Comparison of ENCODE assay signal across 1 cellular context in the genomic region with DNA sequence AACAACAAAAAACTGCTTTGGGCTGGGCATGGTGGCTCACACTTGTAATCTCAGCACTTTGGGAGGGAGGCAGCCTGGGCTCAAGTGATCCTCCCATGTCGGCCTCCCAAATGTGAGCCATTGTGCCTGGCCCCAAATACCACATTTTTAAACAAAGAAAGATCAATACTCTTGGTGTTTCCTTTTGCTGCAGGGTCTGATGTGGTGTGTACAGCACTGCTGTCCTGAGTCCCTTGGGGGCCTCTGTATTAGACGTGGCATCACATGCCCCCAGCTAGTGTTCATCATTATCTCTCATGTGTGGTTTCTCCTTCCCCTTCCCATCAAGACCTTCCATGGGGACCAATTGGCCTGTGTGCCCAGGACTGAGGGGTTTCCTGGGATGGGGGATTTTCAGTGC.
A peak's percentile ranks its signal among the peaks of the same experiment; 100 is the strongest.
TF ChIP-seq lines count a peak whose summit lies in the region.

No MANE protein-coding gene starts in this region.

TF ChIP-seq in HepG2, 621 proteins besides CTCF, POLR2A, EP300 and RAD21:
- TF ChIP-seq, protein P1, sequence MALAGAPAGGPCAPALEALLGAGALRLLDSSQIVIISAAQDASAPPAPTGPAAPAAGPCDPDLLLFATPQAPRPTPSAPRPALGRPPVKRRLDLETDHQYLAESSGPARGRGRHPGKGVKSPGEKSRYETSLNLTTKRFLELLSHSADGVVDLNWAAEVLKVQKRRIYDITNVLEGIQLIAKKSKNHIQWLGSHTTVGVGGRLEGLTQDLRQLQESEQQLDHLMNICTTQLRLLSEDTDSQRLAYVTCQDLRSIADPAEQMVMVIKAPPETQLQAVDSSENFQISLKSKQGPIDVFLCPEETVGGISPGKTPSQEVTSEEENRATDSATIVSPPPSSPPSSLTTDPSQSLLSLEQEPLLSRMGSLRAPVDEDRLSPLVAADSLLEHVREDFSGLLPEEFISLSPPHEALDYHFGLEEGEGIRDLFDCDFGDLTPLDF (CRISPR knock-in tag; IDR thresholded peaks at IDR 0.05): no peak
- 0 out of 2 replicates have a peak, but pooled peaks have one; percentile 52 for TF ChIP-seq ONECUT2 (CRISPR knock-in tag; IDR thresholded peaks at IDR 0.05)
- no peak for TF ChIP-seq DPF2 (CRISPR knock-in tag; IDR thresholded peaks at IDR 0.05; ENCODE audit: borderline replicate concordance, low read depth)
- TF ChIP-seq ZNF317 (CRISPR knock-in tag; IDR thresholded peaks at IDR 0.05): no peak
- TF ChIP-seq ATF7 (IDR thresholded peaks at IDR 0.05): no peak
- no peak for TF ChIP-seq ATF7 (CRISPR knock-in tag; IDR thresholded peaks at IDR 0.05)
- TF ChIP-seq ZNF883 (CRISPR knock-in tag; IDR thresholded peaks at IDR 0.05; ENCODE audit: not compliant biosample characterization): no peak
- no peak for TF ChIP-seq ZNF296 (CRISPR knock-in tag; conservative IDR thresholded peaks at IDR 0.05)
- TF ChIP-seq SOX13 (IDR thresholded peaks at IDR 0.05): no peak
- 0 out of 4 replicates have a peak, but pooled peaks of 1 of the 2 experiments have one; percentile 17 for TF ChIP-seq SOX13 (CRISPR knock-in tag; conservative IDR thresholded peaks at IDR 0.05 in 1 of 2, IDR thresholded peaks at IDR 0.05 in 1 of 2)
- TF ChIP-seq, protein P2, sequence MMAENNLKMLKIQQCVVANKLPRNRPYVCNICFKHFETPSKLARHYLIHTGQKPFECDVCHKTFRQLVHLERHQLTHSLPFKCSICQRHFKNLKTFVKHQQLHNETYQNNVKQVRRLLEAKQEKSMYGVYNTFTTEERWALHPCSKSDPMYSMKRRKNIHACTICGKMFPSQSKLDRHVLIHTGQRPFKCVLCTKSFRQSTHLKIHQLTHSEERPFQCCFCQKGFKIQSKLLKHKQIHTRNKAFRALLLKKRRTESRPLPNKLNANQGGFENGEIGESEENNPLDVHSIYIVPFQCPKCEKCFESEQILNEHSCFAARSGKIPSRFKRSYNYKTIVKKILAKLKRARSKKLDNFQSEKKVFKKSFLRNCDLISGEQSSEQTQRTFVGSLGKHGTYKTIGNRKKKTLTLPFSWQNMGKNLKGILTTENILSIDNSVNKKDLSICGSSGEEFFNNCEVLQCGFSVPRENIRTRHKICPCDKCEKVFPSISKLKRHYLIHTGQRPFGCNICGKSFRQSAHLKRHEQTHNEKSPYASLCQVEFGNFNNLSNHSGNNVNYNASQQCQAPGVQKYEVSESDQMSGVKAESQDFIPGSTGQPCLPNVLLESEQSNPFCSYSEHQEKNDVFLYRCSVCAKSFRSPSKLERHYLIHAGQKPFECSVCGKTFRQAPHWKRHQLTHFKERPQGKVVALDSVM (CRISPR knock-in tag; IDR thresholded peaks at IDR 0.05): peak; percentile 47; the same call in 1 of the 2 replicates
- no peak for TF ChIP-seq ZSCAN30 (CRISPR knock-in tag; IDR thresholded peaks at IDR 0.05)
- no peak for TF ChIP-seq MAF1 (CRISPR knock-in tag; IDR thresholded peaks at IDR 0.05; ENCODE audit: borderline replicate concordance)
